8 cellular contexts compared by ENCODE assay signal in genomic region chr17:8857919-8858318, GRCh38. TPM values are rescaled to one million over a fixed set of nuclear protein-coding genes. Genes with fewer than 3 reads are reported as not detected.
A peak's percentile ranks its signal among the peaks of the same experiment; 100 is the strongest.
DNase-seq lines count a peak whose midpoint lies in the region; ATAC-seq and TF ChIP-seq lines count a peak whose summit lies in the region.

No MANE protein-coding gene starts in this region.

- no peak for TF ChIP-seq CTCF in GM13976 (IDR thresholded peaks at IDR 0.05; ENCODE audit: borderline replicate concordance, control extremely low read depth, extremely low read depth, insufficient read depth, missing control alignments)
- TF ChIP-seq CTCF in OCI-LY3 (IDR thresholded peaks at IDR 0.05; ENCODE audit: low read depth, low read length), result no peak
- TF ChIP-seq CTCF in fibroblast of pulmonary artery (IDR thresholded peaks at IDR 0.05; ENCODE audit: low read length, missing control alignments), result no peak
- no peak for TF ChIP-seq CTCF in dorsolateral prefrontal cortex (IDR thresholded peaks at IDR 0.05 in 54 of 56, conservative IDR thresholded peaks at IDR 0.05 in 2 of 56; ENCODE audit: low read depth in 1 of 56, partially characterized antibody in 56 of 56)

- H3K9ac ChIP-seq in GM23248 (no peak overlapping the region), OCI-LY3 (ENCODE audit: low read length) (no peak overlapping the region)

- H3K36me3 ChIP-seq in GM23248 (ENCODE audit: low read depth) (no peaks in the 10 kb centered on the region), OCI-LY3 (replicated peaks; ENCODE audit: low read depth, low read length) (no peaks in the 10 kb centered on the region), HAP-1 (replicated peaks) (no peaks in the 10 kb centered on the region)

- H3K27me3 ChIP-seq in GM23248 (replicated peaks; ENCODE audit: insufficient read depth) (no peaks in the 10 kb centered on the region), OCI-LY3 (ENCODE audit: low read depth, low read length) (peaks cover 5% of the 10 kb centered on the region; the same call in 1 of the 2 replicates), HAP-1 (ENCODE audit: low read depth) (no peaks in the 10 kb centered on the region), dorsolateral prefrontal cortex (no peaks in the 10 kb centered on the region)

- no peak for ATAC-seq in HG03039 (IDR thresholded peaks at IDR 0.05; ENCODE audit: unreplicated experiment)

- H2AFZ ChIP-seq in GM23248 (no peak overlapping the region), OCI-LY3 (ENCODE audit: low read depth, low read length) (no peak overlapping the region)

- in situ Hi-C loops in GM13976 (cut with MboI; ENCODE audit: low sequenced_read_pairs, unreplicated experiment), result no loop called here
- in situ Hi-C loops in GM23248 (cut with MboI), result no loop called here
- in situ Hi-C loops in HAP-1 (cut with MboI; ENCODE audit: low sequenced_read_pairs), result no loop called here

- no peak overlapping the region for H3K4me3 ChIP-seq in GM23248
- H3K4me3 ChIP-seq in OCI-LY3 (ENCODE audit: low read length), result peak overlapping the region; percentile 51; the same call in 1 of the 2 replicates
- H3K4me3 ChIP-seq in fibroblast of pulmonary artery (replicated peaks; ENCODE audit: low read depth, low read length), result no peak overlapping the region
- no peak overlapping the region for H3K4me3 ChIP-seq in HAP-1
- no peak overlapping the region for H3K4me3 ChIP-seq in dorsolateral prefrontal cortex

- H3K4me2 ChIP-seq in GM23248 (ENCODE audit: unreplicated experiment) (no peak overlapping the region), OCI-LY3 (ENCODE audit: low read length) (peak overlapping the region; percentile 60)

- intact Hi-C loops in dorsolateral prefrontal cortex (cut with DNase I), result no loop called here

- H3F3A ChIP-seq in GM23248 (ENCODE audit: insufficient read depth), result peaks cover 30% of the 10 kb centered on the region

- H3K4me1 ChIP-seq in GM23248 (ENCODE audit: insufficient read depth) (peaks cover 42% of the 10 kb centered on the region), OCI-LY3 (ENCODE audit: low read length) (peaks cover 66% of the 10 kb centered on the region), HAP-1 (no peaks in the 10 kb centered on the region)

- peak; percentile 65 for DNase-seq in GM13976 (ENCODE audit: low spot score)
- peak; percentile 87 for DNase-seq in GM23248
- peak; percentile 44 for DNase-seq in fibroblast of pulmonary artery (ENCODE audit: low read depth)
- no peak for DNase-seq in HAP-1 (ENCODE audit: low spot score in 2 of 2)
- no peak for DNase-seq in dorsolateral prefrontal cortex
- DNase-seq in NCI-H2029 (lab: John Stamatoyannopoulos, UW), result no peak

- H3K27ac ChIP-seq in GM23248 (peak overlapping the region; percentile 89), OCI-LY3 (ENCODE audit: low read length) (peak overlapping the region; percentile 79), dorsolateral prefrontal cortex (peak overlapping the region in 8 of 59 donors; percentile 21 to 72 (median 48))

- H3K9me2 ChIP-seq in GM23248 (ENCODE audit: insufficient read depth), result no peaks in the 10 kb centered on the region

- 7 to 14% methylated on average over 5 of the region's 5 CpGs for WGBS in GM23248 (ENCODE audit: low coverage in 1 of 2, low lambda C conversion rate in 2 of 2, missing lambda C conversion rate in 2 of 2), 2 experiments

- H3K79me2 ChIP-seq in GM23248 (ENCODE audit: insufficient read depth) (no peaks in the 10 kb centered on the region), OCI-LY3 (ENCODE audit: low read length) (no peaks in the 10 kb centered on the region)

- H3K9me3 ChIP-seq in GM23248 (ENCODE audit: low read depth), result no peaks in the 10 kb centered on the region
- no peaks in the 10 kb centered on the region for H3K9me3 ChIP-seq in OCI-LY3 (ENCODE audit: insufficient read depth, low read length)
- H3K9me3 ChIP-seq in HAP-1, result no peaks in the 10 kb centered on the region; the same call in 1 of the 2 replicates

- no peaks in the 10 kb centered on the region for H4K20me1 ChIP-seq in GM23248 (ENCODE audit: insufficient read depth)
- no peaks in the 10 kb centered on the region for H4K20me1 ChIP-seq in OCI-LY3 (ENCODE audit: insufficient read depth, low read length)

RNA-seq across cellular contexts. Expression of gene PIK3R6, which starts 9.6 kb away (rescaled TPM):
- total RNA-seq in GM23248 (2014; rRNA removed; shearing (Covaris generic)), result under 0.01 and 0.43 TPM in 2 replicates
- 0.46 and 0.63 TPM in 2 replicates for polyA plus RNA-seq in GM23248 (2016; fragmentation: Nextera tagmentation; extraction: Ambion mirVana)
- 1 to 10 TPM in 30 of 120 experiments, under 1 TPM in 89, not detected in 1; 0.13 to 1.8 (median 0.75) TPM for total RNA-seq in dorsolateral prefrontal cortex

RNA-seq across cellular contexts. Expression of gene MFSD6L, which starts 58.8 kb away (rescaled TPM):
- total RNA-seq in GM23248 (2014; rRNA removed; shearing (Covaris generic)), result not detected in 2 replicates
- polyA plus RNA-seq in GM23248 (2016; fragmentation: Nextera tagmentation; extraction: Ambion mirVana), result not detected in 2 replicates
- under 1 TPM in 21 of 120 experiments, not detected in 99; 0.17 to 0.44 (median 0.30) TPM for total RNA-seq in dorsolateral prefrontal cortex

Comparison
In these comparisons a context has a peak if more than half of its experiments do, and no peak if none do; other contexts are left out.
1. DNase-seq: peak in GM13976 (single experiment), GM23248 (single experiment) and fibroblast of pulmonary artery (single experiment); none in HAP-1 (0 of 2), dorsolateral prefrontal cortex (0 of 10) and NCI-H2029 (single experiment).